1 cellular context compared by ENCODE assay signal in genomic region chr7:137934176-137934826, GRCh38.
TF ChIP-seq lines count a peak whose summit lies in the region.

No MANE protein-coding gene starts in this region.

TF ChIP-seq in K562, 482 proteins besides CTCF, POLR2A, EP300 and RAD21 (continued from another document and continues in another):
- TF ChIP-seq, protein P1, sequence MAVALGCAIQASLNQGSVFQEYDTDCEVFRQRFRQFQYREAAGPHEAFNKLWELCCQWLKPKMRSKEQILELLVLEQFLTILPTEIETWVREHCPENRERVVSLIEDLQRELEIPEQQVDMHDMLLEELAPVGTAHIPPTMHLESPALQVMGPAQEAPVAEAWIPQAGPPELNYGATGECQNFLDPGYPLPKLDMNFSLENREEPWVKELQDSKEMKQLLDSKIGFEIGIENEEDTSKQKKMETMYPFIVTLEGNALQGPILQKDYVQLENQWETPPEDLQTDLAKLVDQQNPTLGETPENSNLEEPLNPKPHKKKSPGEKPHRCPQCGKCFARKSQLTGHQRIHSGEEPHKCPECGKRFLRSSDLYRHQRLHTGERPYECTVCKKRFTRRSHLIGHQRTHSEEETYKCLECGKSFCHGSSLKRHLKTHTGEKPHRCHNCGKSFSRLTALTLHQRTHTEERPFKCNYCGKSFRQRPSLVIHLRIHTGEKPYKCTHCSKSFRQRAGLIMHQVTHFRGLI (CRISPR knock-in tag; IDR thresholded peaks at IDR 0.05), result no peak
- no peak for TF ChIP-seq CBX1 (IDR thresholded peaks at IDR 0.05; ENCODE audit: low read depth)
- TF ChIP-seq PHF8 (IDR thresholded peaks at IDR 0.05; ENCODE audit: borderline replicate concordance, low read length), result no peak
- TF ChIP-seq SRSF9 (IDR thresholded peaks at IDR 0.05; ENCODE audit: borderline replicate concordance, low read depth, low read length), result no peak
- TF ChIP-seq, protein P2, sequence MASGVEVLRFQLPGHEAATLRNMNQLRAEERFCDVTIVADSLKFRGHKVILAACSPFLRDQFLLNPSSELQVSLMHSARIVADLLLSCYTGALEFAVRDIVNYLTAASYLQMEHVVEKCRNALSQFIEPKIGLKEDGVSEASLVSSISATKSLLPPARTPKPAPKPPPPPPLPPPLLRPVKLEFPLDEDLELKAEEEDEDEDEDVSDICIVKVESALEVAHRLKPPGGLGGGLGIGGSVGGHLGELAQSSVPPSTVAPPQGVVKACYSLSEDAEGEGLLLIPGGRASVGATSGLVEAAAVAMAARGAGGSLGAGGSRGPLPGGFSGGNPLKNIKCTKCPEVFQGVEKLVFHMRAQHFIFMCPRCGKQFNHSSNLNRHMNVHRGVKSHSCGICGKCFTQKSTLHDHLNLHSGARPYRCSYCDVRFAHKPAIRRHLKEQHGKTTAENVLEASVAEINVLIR (CRISPR knock-in tag; IDR thresholded peaks at IDR 0.05), result no peak
- TF ChIP-seq ZNF146 (CRISPR knock-in tag; IDR thresholded peaks at IDR 0.05; ENCODE audit: unreplicated experiment), result no peak
- TF ChIP-seq, protein P3, sequence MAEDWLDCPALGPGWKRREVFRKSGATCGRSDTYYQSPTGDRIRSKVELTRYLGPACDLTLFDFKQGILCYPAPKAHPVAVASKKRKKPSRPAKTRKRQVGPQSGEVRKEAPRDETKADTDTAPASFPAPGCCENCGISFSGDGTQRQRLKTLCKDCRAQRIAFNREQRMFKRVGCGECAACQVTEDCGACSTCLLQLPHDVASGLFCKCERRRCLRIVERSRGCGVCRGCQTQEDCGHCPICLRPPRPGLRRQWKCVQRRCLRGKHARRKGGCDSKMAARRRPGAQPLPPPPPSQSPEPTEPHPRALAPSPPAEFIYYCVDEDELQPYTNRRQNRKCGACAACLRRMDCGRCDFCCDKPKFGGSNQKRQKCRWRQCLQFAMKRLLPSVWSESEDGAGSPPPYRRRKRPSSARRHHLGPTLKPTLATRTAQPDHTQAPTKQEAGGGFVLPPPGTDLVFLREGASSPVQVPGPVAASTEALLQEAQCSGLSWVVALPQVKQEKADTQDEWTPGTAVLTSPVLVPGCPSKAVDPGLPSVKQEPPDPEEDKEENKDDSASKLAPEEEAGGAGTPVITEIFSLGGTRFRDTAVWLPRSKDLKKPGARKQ (CRISPR knock-in tag; IDR thresholded peaks at IDR 0.05), result 0 out of 2 replicates have a peak, but pooled peaks have one; percentile 36
- peak; percentile 36 for TF ChIP-seq ZNF592 (IDR thresholded peaks at IDR 0.05)
- no peak for TF ChIP-seq HSF4 (CRISPR knock-in tag; IDR thresholded peaks at IDR 0.05; ENCODE audit: borderline replicate concordance)
- TF ChIP-seq TSHZ1 (CRISPR knock-in tag; IDR thresholded peaks at IDR 0.05), result 0 out of 2 replicates have a peak, but pooled peaks have one; percentile 7
- no peak for TF ChIP-seq ETV6 (IDR thresholded peaks at IDR 0.05; ENCODE audit: borderline replicate concordance in 1 of 2, low read depth in 2 of 2, low read length in 1 of 2)
- no peak for TF ChIP-seq ETV6 (CRISPR knock-in tag; IDR thresholded peaks at IDR 0.05; ENCODE audit: borderline replicate concordance)
- no peak for TF ChIP-seq CBX2 (IDR thresholded peaks at IDR 0.05; ENCODE audit: insufficient read depth, low read length, poor library complexity, severe bottlenecking)
- no peak for TF ChIP-seq EWSR1 (IDR thresholded peaks at IDR 0.05; ENCODE audit: borderline replicate concordance, low read depth, partially characterized antibody)
- no peak for TF ChIP-seq HES1 (IDR thresholded peaks at IDR 0.05; ENCODE audit: low read depth)
- TF ChIP-seq TCF7 (IDR thresholded peaks at IDR 0.05; ENCODE audit: borderline replicate concordance), result no peak
- no peak for TF ChIP-seq ZKSCAN3 (CRISPR knock-in tag; IDR thresholded peaks at IDR 0.05)
- TF ChIP-seq ESRRB (CRISPR knock-in tag; IDR thresholded peaks at IDR 0.05; ENCODE audit: borderline replicate concordance), result no peak
- TF ChIP-seq ZNF707 (CRISPR knock-in tag; conservative IDR thresholded peaks at IDR 0.05), result 0 out of 2 replicates have a peak, but pooled peaks have one; percentile 12
- no peak for TF ChIP-seq ZFX (CRISPR knock-in tag; IDR thresholded peaks at IDR 0.05)
- TF ChIP-seq GTF2A2 (tag; IDR thresholded peaks at IDR 0.05), result no peak
- no peak for TF ChIP-seq NR2C1 (IDR thresholded peaks at IDR 0.05)
- no peak for TF ChIP-seq NR2C1 (tag; IDR thresholded peaks at IDR 0.05)
- no peak for TF ChIP-seq POLR2G (IDR thresholded peaks at IDR 0.05; ENCODE audit: low read depth, low read length)
- TF ChIP-seq, protein P4, sequence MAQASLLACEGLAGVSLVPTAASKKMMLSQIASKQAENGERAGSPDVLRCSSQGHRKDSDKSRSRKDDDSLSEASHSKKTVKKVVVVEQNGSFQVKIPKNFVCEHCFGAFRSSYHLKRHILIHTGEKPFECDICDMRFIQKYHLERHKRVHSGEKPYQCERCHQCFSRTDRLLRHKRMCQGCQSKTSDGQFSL (CRISPR knock-in tag; IDR thresholded peaks at IDR 0.05), result no peak
- TF ChIP-seq, protein P4 (tag; IDR thresholded peaks at IDR 0.05), result no peak
- no peak for TF ChIP-seq SMARCC2 (IDR thresholded peaks at IDR 0.05; ENCODE audit: low read depth)
- TF ChIP-seq SOX6 (IDR thresholded peaks at IDR 0.05), result no peak
- no peak for TF ChIP-seq CEBPG (CRISPR knock-in tag; IDR thresholded peaks at IDR 0.05)
- TF ChIP-seq CEBPG (tag; conservative IDR thresholded peaks at IDR 0.05 in 1 of 2, IDR thresholded peaks at IDR 0.05 in 1 of 2), result no peak
- no peak for TF ChIP-seq DDX20 (tag; IDR thresholded peaks at IDR 0.05; ENCODE audit: low read depth)
- TF ChIP-seq ZNF785 (CRISPR knock-in tag; IDR thresholded peaks at IDR 0.05), result no peak
- no peak for TF ChIP-seq RB1 (IDR thresholded peaks at IDR 0.05; ENCODE audit: low read depth)
- no peak for TF ChIP-seq NR4A1 (CRISPR knock-in tag; IDR thresholded peaks at IDR 0.05)
- TF ChIP-seq NR4A1 (tag; IDR thresholded peaks at IDR 0.05), result no peak
- TF ChIP-seq ARNT (IDR thresholded peaks at IDR 0.05), result no peak
- no peak for TF ChIP-seq HOXB6 (CRISPR knock-in tag; IDR thresholded peaks at IDR 0.05; ENCODE audit: borderline replicate concordance)
- no peak for TF ChIP-seq ELF1 (tag; IDR thresholded peaks at IDR 0.05)
- TF ChIP-seq ZNF668 (CRISPR knock-in tag; IDR thresholded peaks at IDR 0.05), result no peak
- no peak for TF ChIP-seq ZNF436 (CRISPR knock-in tag; IDR thresholded peaks at IDR 0.05)
- peak in 1 of 2 experiments; percentile 53; a peak in 1 of 4 replicates for TF ChIP-seq RCOR1 (IDR thresholded peaks at IDR 0.05; ENCODE audit: borderline replicate concordance in 1 of 2, low read depth in 2 of 2, low read length in 2 of 2)
- 0 out of 2 replicates have a peak, but pooled peaks have one; percentile 27 for TF ChIP-seq ZNF778 (CRISPR knock-in tag; IDR thresholded peaks at IDR 0.05)
- TF ChIP-seq BCLAF1 (IDR thresholded peaks at IDR 0.05; ENCODE audit: borderline replicate concordance in 1 of 2, control insufficient read depth in 1 of 2, low read depth in 2 of 2, low read length in 1 of 2), result no peak
- no peak for TF ChIP-seq MCM5 (IDR thresholded peaks at IDR 0.05; ENCODE audit: low read depth)
- TF ChIP-seq, protein P5, sequence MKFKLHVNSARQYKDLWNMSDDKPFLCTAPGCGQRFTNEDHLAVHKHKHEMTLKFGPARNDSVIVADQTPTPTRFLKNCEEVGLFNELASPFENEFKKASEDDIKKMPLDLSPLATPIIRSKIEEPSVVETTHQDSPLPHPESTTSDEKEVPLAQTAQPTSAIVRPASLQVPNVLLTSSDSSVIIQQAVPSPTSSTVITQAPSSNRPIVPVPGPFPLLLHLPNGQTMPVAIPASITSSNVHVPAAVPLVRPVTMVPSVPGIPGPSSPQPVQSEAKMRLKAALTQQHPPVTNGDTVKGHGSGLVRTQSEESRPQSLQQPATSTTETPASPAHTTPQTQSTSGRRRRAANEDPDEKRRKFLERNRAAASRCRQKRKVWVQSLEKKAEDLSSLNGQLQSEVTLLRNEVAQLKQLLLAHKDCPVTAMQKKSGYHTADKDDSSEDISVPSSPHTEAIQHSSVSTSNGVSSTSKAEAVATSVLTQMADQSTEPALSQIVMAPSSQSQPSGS (CRISPR knock-in tag; IDR thresholded peaks at IDR 0.05), result no peak
